ENCODE assay signal across 26 cellular contexts in the genomic region with DNA sequence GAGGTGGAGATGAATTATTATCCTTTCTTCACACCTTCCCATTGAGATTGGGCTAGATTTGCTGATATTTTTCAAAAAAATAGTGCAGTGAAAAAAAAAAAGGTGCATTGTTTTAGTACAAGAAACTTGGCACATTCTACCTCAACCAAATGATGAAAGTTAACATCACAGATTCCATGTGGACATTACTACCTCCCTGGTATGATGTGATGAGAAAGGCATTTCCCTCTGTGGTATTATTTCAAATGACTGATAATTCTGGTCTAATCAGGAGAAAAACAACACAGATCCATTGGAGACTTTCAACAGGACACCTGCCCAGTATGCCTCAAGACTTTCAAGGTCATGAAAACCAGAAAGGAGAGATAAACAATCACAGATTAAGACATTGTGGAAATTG.
DNase-seq lines count a peak whose midpoint lies in the region; TF ChIP-seq lines count a peak whose summit lies in the region.
"Had no signal": no experiment of that assay in that cellular context is flagged by ENCODE, and none has a peak within 500 bp of the region (broad histone marks: within the 10 kb centered on the region; RNA-seq: fewer than 3 reads in every experiment).

No MANE protein-coding gene starts in this region.

- no peaks in the 10 kb centered on the region for H3K79me2 ChIP-seq in mesendoderm (ENCODE audit: control insufficient read depth, insufficient read depth, low read length)

- H3K4me1 ChIP-seq in mesendoderm (ENCODE audit: control insufficient read depth, low read depth, low read length) = no peaks in the 10 kb centered on the region
- no peaks in the 10 kb centered on the region for H3K4me1 ChIP-seq in ovary (ENCODE audit: insufficient read depth)
- H3K4me1 ChIP-seq: heart right ventricle, prostate gland, vagina had no signal

- POLR2A ChIA-PET in RWPE1 (lab: Yijun Ruan, JAX; ENCODE audit: low non-redundant PET) = no interaction called here

- H3K4me1 Mint-ChIP-seq in mesothelial cell of epicardium = peaks cover 3% of the 10 kb centered on the region
- H3K4me1 Mint-ChIP-seq: activated CD4-positive, alpha-beta T cell treated with anti-CD3 and anti-CD28 coated beads, Interleukin-2, amount 10 ng/mL, durations not matched to agents 24 days and 14 days; activated naive CD4-positive, alpha-beta T cell treated with anti-CD3 and anti-CD28 coated beads, Interleukin-2, amount 10 ng/mL, durations not matched to agents 7 days and 5 days; CD4-positive, CD25-positive, alpha-beta regulatory T cell; neural crest cell; stimulated activated memory B cell treated with anti-CD40 and anti-IgM and Interleukin-4, amounts not matched to agents 10 μg/mL and 1 μg/mL and 100 μg/mL, for 72 hours had no signal

- peak; percentile 26 for DNase-seq in G401 (ENCODE audit: low spot score)
- DNase-seq in RWPE1 (ENCODE audit: low spot score) = peak; percentile 2
- peak; percentile 48 for DNase-seq in epithelial cell of esophagus (ENCODE audit: low read depth)
- peak; percentile 29 for DNase-seq in mesendoderm
- DNase-seq in head of caudate nucleus = no peak
- no peak for DNase-seq in ovary
- no peak for DNase-seq in mesothelial cell of epicardium (ENCODE audit: low spot score in 2 of 2, unreplicated experiment in 2 of 2)
- no peak for DNase-seq in SHP77 (lab: John Stamatoyannopoulos, UW)
- DNase-seq: activated CD4-positive, alpha-beta T cell treated with anti-CD3 and anti-CD28 coated beads, Interleukin-2, amount 10 ng/mL, durations not matched to agents 24 days and 14 days; activated naive CD4-positive, alpha-beta T cell treated with anti-CD3 and anti-CD28 coated beads, Interleukin-2, amount 10 ng/mL, durations not matched to agents 7 days and 5 days; activated T-cell treated with anti-CD3 and anti-CD28 coated beads, Interleukin-2, amount 50 U/mL, for 72 hours; anterior cingulate cortex; CD4-positive, CD25-positive, alpha-beta regulatory T cell; effector CD8-positive, alpha-beta T cell; H7; heart right ventricle; NCI-H146; NCI-H2171 treated with DMSO at 0.1 percent for 48 hours; NCI-H69; Right ventricle myocardium superior; small intestine; stimulated activated CD4-positive, alpha-beta T cell treated with anti-CD3 and anti-CD28 coated beads, Interleukin-2, amount 100 ng/mL, for 24 hours had no signal

- H3K36me3 ChIP-seq in mesendoderm (ENCODE audit: control insufficient read depth, insufficient read depth, low read length) (no peaks in the 10 kb centered on the region), ovary (no peaks in the 10 kb centered on the region)
- H3K36me3 ChIP-seq: heart right ventricle, prostate gland, vagina had no signal

- H3K4me3 Mint-ChIP-seq in mesothelial cell of epicardium = no peak overlapping the region
- H3K4me3 Mint-ChIP-seq: activated CD4-positive, alpha-beta T cell treated with anti-CD3 and anti-CD28 coated beads, Interleukin-2, amount 10 ng/mL, durations not matched to agents 24 days and 14 days; activated naive CD4-positive, alpha-beta T cell treated with anti-CD3 and anti-CD28 coated beads, Interleukin-2, amount 10 ng/mL, durations not matched to agents 7 days and 5 days; activated T-cell treated with anti-CD3 and anti-CD28 coated beads, Interleukin-2, amount 50 U/mL, for 72 hours; CD4-positive, CD25-positive, alpha-beta regulatory T cell; neural crest cell; stimulated activated memory B cell treated with anti-CD40 and anti-IgM and Interleukin-4, amounts not matched to agents 10 μg/mL and 1 μg/mL and 100 μg/mL, for 72 hours had no signal

- no peaks in the 10 kb centered on the region for H3K36me3 Mint-ChIP-seq in mesothelial cell of epicardium
- H3K36me3 Mint-ChIP-seq: activated naive CD4-positive, alpha-beta T cell treated with anti-CD3 and anti-CD28 coated beads, Interleukin-2, amount 10 ng/mL, durations not matched to agents 7 days and 5 days; CD4-positive, CD25-positive, alpha-beta regulatory T cell; stimulated activated memory B cell treated with anti-CD40 and anti-IgM and Interleukin-4, amounts not matched to agents 10 μg/mL and 1 μg/mL and 100 μg/mL, for 72 hours had no signal

- no peak overlapping the region for H3K27ac ChIP-seq in RWPE1
- no peak overlapping the region for H3K27ac ChIP-seq in mesendoderm (ENCODE audit: low read depth, low read length)
- H3K27ac ChIP-seq in ovary = no peak overlapping the region
- H3K27ac ChIP-seq: heart right ventricle, prostate gland, vagina had no signal

- H4K8ac ChIP-seq in mesendoderm (ENCODE audit: low read depth, low read length) = no peak overlapping the region

- no peak overlapping the region for H3K9ac ChIP-seq in mesendoderm (ENCODE audit: low read length)

- no peak overlapping the region for H3K4me2 ChIP-seq in mesendoderm (ENCODE audit: low read length)

- no peak overlapping the region for H3K18ac ChIP-seq in mesendoderm (ENCODE audit: low read length)

- CTCF ChIA-PET in RWPE1 (lab: Yijun Ruan, JAX) = no interaction called here

- in situ Hi-C loops in G401 (cut with HindIII; ENCODE audit: low sequenced_read_pairs) = no loop called here

- TF ChIP-seq EP300 in ovary (IDR thresholded peaks at IDR 0.05) = no peak

- H3K23ac ChIP-seq in mesendoderm (ENCODE audit: low read length) = no peak overlapping the region

- H3K9me3 Mint-ChIP-seq in mesothelial cell of epicardium = no peaks in the 10 kb centered on the region
- H3K9me3 Mint-ChIP-seq: neural crest cell had no signal

- no peak overlapping the region for H3K27ac Mint-ChIP-seq in mesothelial cell of epicardium
- H3K27ac Mint-ChIP-seq: activated CD4-positive, alpha-beta T cell treated with anti-CD3 and anti-CD28 coated beads, Interleukin-2, amount 10 ng/mL, durations not matched to agents 24 days and 14 days; activated naive CD4-positive, alpha-beta T cell treated with anti-CD3 and anti-CD28 coated beads, Interleukin-2, amount 10 ng/mL, durations not matched to agents 7 days and 5 days; activated T-cell treated with anti-CD3 and anti-CD28 coated beads, Interleukin-2, amount 50 U/mL, for 72 hours; CD4-positive, CD25-positive, alpha-beta regulatory T cell; stimulated activated memory B cell treated with anti-CD40 and anti-IgM and Interleukin-4, amounts not matched to agents 10 μg/mL and 1 μg/mL and 100 μg/mL, for 72 hours had no signal

- H2BK15ac ChIP-seq in mesendoderm (replicated peaks; ENCODE audit: low read depth) = no peak overlapping the region

- H3K27me3 ChIP-seq in mesendoderm (ENCODE audit: insufficient read depth, low read length, poor library complexity) = no peaks in the 10 kb centered on the region
- H3K27me3 ChIP-seq in ovary = no peaks in the 10 kb centered on the region
- H3K27me3 ChIP-seq: heart right ventricle, vagina had no signal

- intact Hi-C loops in head of caudate nucleus (cut with DNase I) (no loop called here), ovary (cut with DNase I) (no loop called here)

- H4K5ac ChIP-seq in mesendoderm (ENCODE audit: low read length) = no peak overlapping the region

- no peak overlapping the region for H3K4me3 ChIP-seq in epithelial cell of esophagus (ENCODE audit: low read length)
- no peak overlapping the region for H3K4me3 ChIP-seq in mesendoderm (ENCODE audit: low read length)
- no peak overlapping the region for H3K4me3 ChIP-seq in ovary
- H3K4me3 ChIP-seq: heart right ventricle, prostate gland, vagina had no signal

- no peak overlapping the region for H2AK5ac ChIP-seq in mesendoderm (ENCODE audit: low read length)

- no peak overlapping the region for H2BK120ac ChIP-seq in mesendoderm (ENCODE audit: low read depth, low read length)

- no peak overlapping the region for H3K4ac ChIP-seq in mesendoderm (ENCODE audit: low read depth, low read length)

- H3K56ac ChIP-seq in mesendoderm (ENCODE audit: low read length) = no peak overlapping the region

- H3K79me1 ChIP-seq in mesendoderm (ENCODE audit: low read length) = no peaks in the 10 kb centered on the region

- no peak for TF ChIP-seq POLR2A in ovary (IDR thresholded peaks at IDR 0.05)

- TF ChIP-seq CTCF in RWPE1 (conservative IDR thresholded peaks at IDR 0.05; ENCODE audit: low read depth) = no peak
- no peak for TF ChIP-seq CTCF in epithelial cell of esophagus (IDR thresholded peaks at IDR 0.05; ENCODE audit: insufficient read depth, low read depth, low read length, missing control alignments)
- no peak for TF ChIP-seq CTCF in ovary (IDR thresholded peaks at IDR 0.05)
- TF ChIP-seq CTCF in mesothelial cell of epicardium (IDR thresholded peaks at IDR 0.05; ENCODE audit: unreplicated experiment) = no peak

- H3K9me3 ChIP-seq in ovary = no peaks in the 10 kb centered on the region
- H3K9me3 ChIP-seq: heart right ventricle, prostate gland, vagina had no signal

- no peak overlapping the region for H2BK5ac ChIP-seq in mesendoderm (ENCODE audit: low read length)

- H3K27me3 Mint-ChIP-seq in mesothelial cell of epicardium (ENCODE audit: low read depth) = no peaks in the 10 kb centered on the region
- H3K27me3 Mint-ChIP-seq: activated CD4-positive, alpha-beta T cell treated with anti-CD3 and anti-CD28 coated beads, Interleukin-2, amount 10 ng/mL, durations not matched to agents 24 days and 14 days; activated naive CD4-positive, alpha-beta T cell treated with anti-CD3 and anti-CD28 coated beads, Interleukin-2, amount 10 ng/mL, durations not matched to agents 7 days and 5 days; CD4-positive, CD25-positive, alpha-beta regulatory T cell; stimulated activated memory B cell treated with anti-CD40 and anti-IgM and Interleukin-4, amounts not matched to agents 10 μg/mL and 1 μg/mL and 100 μg/mL, for 72 hours had no signal

Comparison
In these comparisons a context has a peak if more than half of its experiments do, and no peak if none do; other contexts are left out.
1. DNase-seq: peak in G401 (single experiment), RWPE1 (single experiment), epithelial cell of esophagus (single experiment) and mesendoderm (single experiment); none in head of caudate nucleus (0 of 42), ovary (0 of 5), mesothelial cell of epicardium (0 of 2) and SHP77 (0 of 2).